Comparison of ENCODE assay signal across 16 cellular contexts in genomic region chr19:31064486-31064885, GRCh38.
A peak's percentile ranks its signal among the peaks of the same experiment; 100 is the strongest.
DNase-seq lines count a peak whose midpoint lies in the region; FAIRE-seq and TF ChIP-seq lines count a peak whose summit lies in the region.
"Had no signal": no experiment of that assay in that cellular context is flagged by ENCODE, and none has a peak within 500 bp of the region (broad histone marks: within the 10 kb centered on the region; RNA-seq: fewer than 3 reads in every experiment).

No MANE protein-coding gene starts in this region.

- POLR2A ChIA-PET in OCI-LY7 (lab: Charles Lee) = no interaction called here

- H3K79me2 ChIP-seq in astrocyte (ENCODE audit: insufficient read depth, low read length) = no peaks in the 10 kb centered on the region
- H3K79me2 ChIP-seq in OCI-LY7 (ENCODE audit: insufficient read depth, low read depth, low read length) = no peaks in the 10 kb centered on the region

- no peak overlapping the region for H3K9ac ChIP-seq in astrocyte (ENCODE audit: low read length)
- H3K9ac ChIP-seq: BLaER1 had no signal

- peaks cover 2% of the 10 kb centered on the region for H3K27me3 Mint-ChIP-seq in astrocyte (ENCODE audit: low read depth, unreplicated experiment)
- no peaks in the 10 kb centered on the region for H3K27me3 Mint-ChIP-seq in activated CD4-positive, alpha-beta T cell treated with anti-CD3 and anti-CD28 coated beads, Interleukin-2, amount 10 ng/mL, durations not matched to agents 24 days and 14 days

- FAIRE-seq in astrocyte (lab: Jason Lieb, UNC) = no peak

- 30 to 43% methylated on average over 9 of the region's 9 CpGs for WGBS in thyroid gland, 2 donors

- H3K36me3 Mint-ChIP-seq in astrocyte (ENCODE audit: low read depth, unreplicated experiment) = no peaks in the 10 kb centered on the region
- H3K36me3 Mint-ChIP-seq in activated CD4-positive, alpha-beta T cell treated with anti-CD3 and anti-CD28 coated beads, Interleukin-2, amount 10 ng/mL, durations not matched to agents 24 days and 14 days (ENCODE audit: low read depth) = no peaks in the 10 kb centered on the region

- no peaks in the 10 kb centered on the region for H3K27me3 ChIP-seq in astrocyte (ENCODE audit: insufficient read depth, low read length)
- no peaks in the 10 kb centered on the region for H3K27me3 ChIP-seq in thyroid gland
- H3K27me3 ChIP-seq: BLaER1 had no signal

- peak overlapping the region; percentile 34 for H3K27ac Mint-ChIP-seq in astrocyte (ENCODE audit: unreplicated experiment)
- no peak overlapping the region for H3K27ac Mint-ChIP-seq in activated CD4-positive, alpha-beta T cell treated with anti-CD3 and anti-CD28 coated beads, Interleukin-2, amount 10 ng/mL, durations not matched to agents 24 days and 14 days
- H3K27ac Mint-ChIP-seq: CD8-positive, alpha-beta memory T cell had no signal

- no peak overlapping the region for H3K4me2 ChIP-seq in astrocyte (ENCODE audit: low read length)
- no peak overlapping the region for H3K4me2 ChIP-seq in OCI-LY7 (ENCODE audit: low read length)
- H3K4me2 ChIP-seq: BLaER1 had no signal

- no peak overlapping the region for H3K27ac ChIP-seq in astrocyte (ENCODE audit: low read depth, low read length)
- peak overlapping the region; percentile 70 to 98 (median 85) for H3K27ac ChIP-seq in thyroid gland
- H3K27ac ChIP-seq in OCI-LY7 (ENCODE audit: low read depth, low read length, poor library complexity, severe bottlenecking) = no peak overlapping the region
- H3K27ac ChIP-seq: 22Rv1, BLaER1, SK-N-MC had no signal

- peaks cover 2% of the 10 kb centered on the region for H3K9me3 Mint-ChIP-seq in astrocyte (ENCODE audit: unreplicated experiment)
- peaks cover 5% of the 10 kb centered on the region for H3K9me3 Mint-ChIP-seq in activated CD4-positive, alpha-beta T cell treated with anti-CD3 and anti-CD28 coated beads, Interleukin-2, amount 10 ng/mL, durations not matched to agents 24 days and 14 days

- H3K4me1 ChIP-seq in astrocyte (ENCODE audit: insufficient read depth, low read length) (peaks cover 7% of the 10 kb centered on the region), thyroid gland (peaks cover 44 to 48% of the 10 kb centered on the region in 2 donors), OCI-LY7 (ENCODE audit: insufficient read depth, low read length, poor library complexity, severe bottlenecking) (no peaks in the 10 kb centered on the region)
- H3K4me1 ChIP-seq: BLaER1 had no signal

- no peak overlapping the region for H3K4me3 Mint-ChIP-seq in astrocyte (ENCODE audit: unreplicated experiment)
- no peak overlapping the region for H3K4me3 Mint-ChIP-seq in activated CD4-positive, alpha-beta T cell treated with anti-CD3 and anti-CD28 coated beads, Interleukin-2, amount 10 ng/mL, durations not matched to agents 24 days and 14 days
- H3K4me3 Mint-ChIP-seq: CD8-positive, alpha-beta memory T cell had no signal

- DNase-seq in DMS79 treated with DMSO at 0.1 percent for 48 hours (lab: John Stamatoyannopoulos, UW) = peak; percentile 25
- DNase-seq in DMS79 (lab: John Stamatoyannopoulos, UW) = no peak
- no peak for DNase-seq in astrocyte (ENCODE audit: low read depth)
- peak; percentile 3 for DNase-seq in medulla oblongata (ENCODE audit: extremely low spot score)
- DNase-seq in thyroid gland = peak; percentile 55 to 58
- no peak for DNase-seq in OCI-LY7 (ENCODE audit: low spot score)
- DNase-seq in NCI-H1417 treated with DMSO at 0.1 percent for 48 hours (lab: John Stamatoyannopoulos, UW) = no peak
- no peak for DNase-seq in activated CD4-positive, alpha-beta T cell treated with anti-CD3 and anti-CD28 coated beads, Interleukin-2, amount 10 ng/mL, durations not matched to agents 24 days and 14 days
- DNase-seq: CD8-positive, alpha-beta memory T cell; NCI-H146; NCI-H2081 treated with DMSO at 0.1 percent for 48 hours; NCI-H2227 treated with DMSO at 0.1 percent for 48 hours; PC-3 had no signal

- CTCF ChIA-PET in OCI-LY7 (lab: Charles Lee; ENCODE audit: unreplicated experiment) = no interaction called here

- H3K4me3 ChIP-seq in astrocyte (ENCODE audit: insufficient read depth, low read depth, low read length) = no peak overlapping the region
- no peak overlapping the region for H3K4me3 ChIP-seq in thyroid gland (replicated peaks in 1 of 3)
- H3K4me3 ChIP-seq in OCI-LY7 (ENCODE audit: low read depth, low read length, poor library complexity, severe bottlenecking) = no peak overlapping the region
- H3K4me3 ChIP-seq: BLaER1, SK-N-MC had no signal

- TF ChIP-seq CTCF in astrocyte (IDR thresholded peaks at IDR 0.05; ENCODE audit: insufficient read depth, low read depth, low read length) (no peak), thyroid gland (IDR thresholded peaks at IDR 0.05) (no peak), OCI-LY7 (conservative IDR thresholded peaks at IDR 0.05; ENCODE audit: low read length) (no peak)

- H4K20me1 ChIP-seq in astrocyte (ENCODE audit: insufficient read depth, low read length) (no peaks in the 10 kb centered on the region), OCI-LY7 (ENCODE audit: insufficient read depth, low read length) (no peaks in the 10 kb centered on the region)
- H4K20me1 ChIP-seq: BLaER1 had no signal

- no TSS peak for BruUV-seq in OCI-LY7 (replicated peaks; lab: Mats Ljungman, UMichigan)

- H2AFZ ChIP-seq in astrocyte (ENCODE audit: low read depth, low read length) (no peak overlapping the region), OCI-LY7 (ENCODE audit: low read length) (no peak overlapping the region)

- peak in 1 of 2 donors; percentile 43 for TF ChIP-seq POLR2A in thyroid gland (IDR thresholded peaks at IDR 0.05)

- no peaks in the 10 kb centered on the region for H3K36me3 ChIP-seq in astrocyte (ENCODE audit: insufficient read depth, low read length)
- no peaks in the 10 kb centered on the region for H3K36me3 ChIP-seq in thyroid gland
- no peaks in the 10 kb centered on the region for H3K36me3 ChIP-seq in OCI-LY7 (ENCODE audit: insufficient read depth, low read length)
- H3K36me3 ChIP-seq: BLaER1 had no signal

- H3K9me2 ChIP-seq in OCI-LY7 (ENCODE audit: insufficient read depth, low read length) = no peaks in the 10 kb centered on the region

- intact Hi-C loops in thyroid gland (cut with DNase I) (no loop called here), OCI-LY7 (cut with micrococcal nuclease; ENCODE audit: unreplicated experiment) (no loop called here)
- intact Hi-C loops in activated CD4-positive, alpha-beta T cell treated with anti-CD3 and anti-CD28 coated beads, Interleukin-2, amount 10 ng/mL, durations not matched to agents 24 days and 14 days (cut with micrococcal nuclease) = no loop called here

- H3K9me3 ChIP-seq in astrocyte (ENCODE audit: insufficient read depth, low read depth, low read length) = no peaks in the 10 kb centered on the region
- no peaks in the 10 kb centered on the region for H3K9me3 ChIP-seq in thyroid gland
- H3K9me3 ChIP-seq in OCI-LY7 (ENCODE audit: low read length) = no peaks in the 10 kb centered on the region

- peaks cover 27% of the 10 kb centered on the region for H3K4me1 Mint-ChIP-seq in astrocyte (ENCODE audit: low read depth, unreplicated experiment)
- H3K4me1 Mint-ChIP-seq in activated CD4-positive, alpha-beta T cell treated with anti-CD3 and anti-CD28 coated beads, Interleukin-2, amount 10 ng/mL, durations not matched to agents 24 days and 14 days = no peaks in the 10 kb centered on the region
- H3K4me1 Mint-ChIP-seq: CD8-positive, alpha-beta memory T cell had no signal

Comparison
In these comparisons a context has a peak if more than half of its experiments do, and no peak if none do; other contexts are left out.
1. DNase-seq: peak in DMS79 treated with DMSO at 0.1 percent for 48 hours (single experiment), medulla oblongata (single experiment) and thyroid gland (2 of 2); none in DMS79 (single experiment), astrocyte (single experiment), OCI-LY7 (single experiment), NCI-H1417 treated with DMSO at 0.1 percent for 48 hours (single experiment) and activated CD4-positive, alpha-beta T cell treated with anti-CD3 and anti-CD28 coated beads, Interleukin-2, amount 10 ng/mL, durations not matched to agents 24 days and 14 days (single experiment).
2. H3K27ac ChIP-seq: peak in thyroid gland (3 of 3); none in astrocyte (single experiment) and OCI-LY7 (single experiment).